ENCODE assay signal across 1 cellular context in the genomic region with DNA sequence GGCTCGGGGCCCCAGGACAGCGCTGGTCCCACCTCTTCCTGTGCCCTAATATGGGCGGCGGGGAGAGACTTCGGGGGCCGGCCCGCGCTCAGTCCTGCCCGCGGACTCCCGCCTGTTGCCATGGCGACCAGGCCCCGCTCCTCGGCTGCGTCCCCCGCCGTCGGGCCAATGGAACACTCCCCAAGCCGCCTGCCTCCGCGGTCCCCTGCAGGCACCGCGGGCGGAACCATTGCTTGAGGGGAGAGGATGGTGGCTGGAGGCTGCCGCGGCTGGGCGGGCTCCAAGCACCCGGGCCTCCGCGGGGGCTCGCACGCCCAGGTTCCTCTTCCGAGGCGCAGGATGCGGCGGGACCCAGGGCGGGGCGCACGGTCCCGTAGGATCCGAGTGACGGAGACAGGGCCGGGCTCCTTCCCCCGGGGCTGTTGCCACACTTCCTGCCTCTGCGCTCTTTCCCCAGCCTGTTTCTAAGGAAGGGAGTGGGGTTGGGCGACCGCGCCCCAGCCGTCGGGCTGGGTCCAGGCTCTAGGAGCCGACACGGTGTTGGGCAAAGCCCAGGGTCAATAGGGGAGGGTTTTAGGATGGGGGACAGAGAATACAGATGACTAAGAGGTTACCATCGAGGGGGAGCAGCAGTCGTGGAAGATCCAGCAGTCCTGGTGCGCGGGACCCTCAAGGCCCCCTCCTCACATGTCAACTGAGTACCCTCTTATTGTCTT.
TF ChIP-seq lines count a peak whose summit lies in the region.

No MANE protein-coding gene starts in this region.

TF ChIP-seq in HepG2, 621 proteins besides CTCF, POLR2A, EP300 and RAD21 (continued from another document and continues in another):
- TF ChIP-seq, protein P1, sequence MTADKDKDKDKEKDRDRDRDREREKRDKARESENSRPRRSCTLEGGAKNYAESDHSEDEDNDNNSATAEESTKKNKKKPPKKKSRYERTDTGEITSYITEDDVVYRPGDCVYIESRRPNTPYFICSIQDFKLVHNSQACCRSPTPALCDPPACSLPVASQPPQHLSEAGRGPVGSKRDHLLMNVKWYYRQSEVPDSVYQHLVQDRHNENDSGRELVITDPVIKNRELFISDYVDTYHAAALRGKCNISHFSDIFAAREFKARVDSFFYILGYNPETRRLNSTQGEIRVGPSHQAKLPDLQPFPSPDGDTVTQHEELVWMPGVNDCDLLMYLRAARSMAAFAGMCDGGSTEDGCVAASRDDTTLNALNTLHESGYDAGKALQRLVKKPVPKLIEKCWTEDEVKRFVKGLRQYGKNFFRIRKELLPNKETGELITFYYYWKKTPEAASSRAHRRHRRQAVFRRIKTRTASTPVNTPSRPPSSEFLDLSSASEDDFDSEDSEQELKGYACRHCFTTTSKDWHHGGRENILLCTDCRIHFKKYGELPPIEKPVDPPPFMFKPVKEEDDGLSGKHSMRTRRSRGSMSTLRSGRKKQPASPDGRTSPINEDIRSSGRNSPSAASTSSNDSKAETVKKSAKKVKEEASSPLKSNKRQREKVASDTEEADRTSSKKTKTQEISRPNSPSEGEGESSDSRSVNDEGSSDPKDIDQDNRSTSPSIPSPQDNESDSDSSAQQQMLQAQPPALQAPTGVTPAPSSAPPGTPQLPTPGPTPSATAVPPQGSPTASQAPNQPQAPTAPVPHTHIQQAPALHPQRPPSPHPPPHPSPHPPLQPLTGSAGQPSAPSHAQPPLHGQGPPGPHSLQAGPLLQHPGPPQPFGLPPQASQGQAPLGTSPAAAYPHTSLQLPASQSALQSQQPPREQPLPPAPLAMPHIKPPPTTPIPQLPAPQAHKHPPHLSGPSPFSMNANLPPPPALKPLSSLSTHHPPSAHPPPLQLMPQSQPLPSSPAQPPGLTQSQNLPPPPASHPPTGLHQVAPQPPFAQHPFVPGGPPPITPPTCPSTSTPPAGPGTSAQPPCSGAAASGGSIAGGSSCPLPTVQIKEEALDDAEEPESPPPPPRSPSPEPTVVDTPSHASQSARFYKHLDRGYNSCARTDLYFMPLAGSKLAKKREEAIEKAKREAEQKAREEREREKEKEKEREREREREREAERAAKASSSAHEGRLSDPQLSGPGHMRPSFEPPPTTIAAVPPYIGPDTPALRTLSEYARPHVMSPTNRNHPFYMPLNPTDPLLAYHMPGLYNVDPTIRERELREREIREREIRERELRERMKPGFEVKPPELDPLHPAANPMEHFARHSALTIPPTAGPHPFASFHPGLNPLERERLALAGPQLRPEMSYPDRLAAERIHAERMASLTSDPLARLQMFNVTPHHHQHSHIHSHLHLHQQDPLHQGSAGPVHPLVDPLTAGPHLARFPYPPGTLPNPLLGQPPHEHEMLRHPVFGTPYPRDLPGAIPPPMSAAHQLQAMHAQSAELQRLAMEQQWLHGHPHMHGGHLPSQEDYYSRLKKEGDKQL (CRISPR knock-in tag; IDR thresholded peaks at IDR 0.05; ENCODE audit: low read depth), result no peak
- TF ChIP-seq FOXK2 (IDR thresholded peaks at IDR 0.05), result peak; percentile 87
- TF ChIP-seq, protein P2, sequence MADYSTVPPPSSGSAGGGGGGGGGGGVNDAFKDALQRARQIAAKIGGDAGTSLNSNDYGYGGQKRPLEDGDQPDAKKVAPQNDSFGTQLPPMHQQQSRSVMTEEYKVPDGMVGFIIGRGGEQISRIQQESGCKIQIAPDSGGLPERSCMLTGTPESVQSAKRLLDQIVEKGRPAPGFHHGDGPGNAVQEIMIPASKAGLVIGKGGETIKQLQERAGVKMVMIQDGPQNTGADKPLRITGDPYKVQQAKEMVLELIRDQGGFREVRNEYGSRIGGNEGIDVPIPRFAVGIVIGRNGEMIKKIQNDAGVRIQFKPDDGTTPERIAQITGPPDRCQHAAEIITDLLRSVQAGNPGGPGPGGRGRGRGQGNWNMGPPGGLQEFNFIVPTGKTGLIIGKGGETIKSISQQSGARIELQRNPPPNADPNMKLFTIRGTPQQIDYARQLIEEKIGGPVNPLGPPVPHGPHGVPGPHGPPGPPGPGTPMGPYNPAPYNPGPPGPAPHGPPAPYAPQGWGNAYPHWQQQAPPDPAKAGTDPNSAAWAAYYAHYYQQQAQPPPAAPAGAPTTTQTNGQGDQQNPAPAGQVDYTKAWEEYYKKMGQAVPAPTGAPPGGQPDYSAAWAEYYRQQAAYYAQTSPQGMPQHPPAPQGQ (CRISPR knock-in tag; IDR thresholded peaks at IDR 0.05; ENCODE audit: borderline replicate concordance), result no peak
- TF ChIP-seq ZNF781 (CRISPR knock-in tag; IDR thresholded peaks at IDR 0.05; ENCODE audit: borderline replicate concordance, not compliant biosample characterization), result no peak
- peak; percentile 45; the same call in 1 of the 2 replicates for TF ChIP-seq HIVEP1 (CRISPR knock-in tag; IDR thresholded peaks at IDR 0.05)
- peak; percentile 34; the same call in 1 of the 2 replicates for TF ChIP-seq ATF7 (IDR thresholded peaks at IDR 0.05)
- no peak for TF ChIP-seq ATF7 (CRISPR knock-in tag; IDR thresholded peaks at IDR 0.05)
- TF ChIP-seq SYNCRIP (IDR thresholded peaks at IDR 0.05; ENCODE audit: insufficient read depth, low read depth, low read length), result no peak
- no peak for TF ChIP-seq ZMYM4 (CRISPR knock-in tag; IDR thresholded peaks at IDR 0.05)
- TF ChIP-seq, protein P3, sequence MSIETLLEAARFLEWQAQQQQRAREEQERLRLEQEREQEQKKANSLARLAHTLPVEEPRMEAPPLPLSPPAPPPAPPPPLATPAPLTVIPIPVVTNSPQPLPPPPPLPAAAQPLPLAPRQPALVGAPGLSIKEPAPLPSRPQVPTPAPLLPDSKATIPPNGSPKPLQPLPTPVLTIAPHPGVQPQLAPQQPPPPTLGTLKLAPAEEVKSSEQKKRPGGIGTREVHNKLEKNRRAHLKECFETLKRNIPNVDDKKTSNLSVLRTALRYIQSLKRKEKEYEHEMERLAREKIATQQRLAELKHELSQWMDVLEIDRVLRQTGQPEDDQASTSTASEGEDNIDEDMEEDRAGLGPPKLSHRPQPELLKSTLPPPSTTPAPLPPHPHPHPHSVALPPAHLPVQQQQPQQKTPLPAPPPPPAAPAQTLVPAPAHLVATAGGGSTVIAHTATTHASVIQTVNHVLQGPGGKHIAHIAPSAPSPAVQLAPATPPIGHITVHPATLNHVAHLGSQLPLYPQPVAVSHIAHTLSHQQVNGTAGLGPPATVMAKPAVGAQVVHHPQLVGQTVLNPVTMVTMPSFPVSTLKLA (IDR thresholded peaks at IDR 0.05), result no peak
- TF ChIP-seq, protein P4, sequence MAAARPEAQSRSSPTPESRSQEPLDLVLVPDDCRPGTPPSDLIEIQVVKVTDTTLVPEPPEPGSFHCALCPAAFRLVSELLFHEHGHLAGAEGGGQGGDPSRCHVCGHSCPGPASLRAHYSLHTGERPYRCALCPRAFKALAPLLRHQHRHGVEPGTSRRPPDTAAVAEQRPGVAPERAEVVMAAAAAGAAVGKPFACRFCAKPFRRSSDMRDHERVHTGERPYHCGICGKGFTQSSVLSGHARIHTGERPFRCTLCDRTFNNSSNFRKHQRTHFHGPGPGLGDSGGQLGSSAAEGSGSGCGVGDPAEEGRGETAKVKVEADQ (CRISPR knock-in tag; IDR thresholded peaks at IDR 0.05; ENCODE audit: borderline replicate concordance), result no peak
- peak; percentile 100 for TF ChIP-seq ZBTB8A (CRISPR knock-in tag; IDR thresholded peaks at IDR 0.05; ENCODE audit: borderline replicate concordance, low read depth)
- TF ChIP-seq ZNF143 (CRISPR knock-in tag; IDR thresholded peaks at IDR 0.05), result no peak
- TF ChIP-seq TERF1 (CRISPR knock-in tag; IDR thresholded peaks at IDR 0.05), result no peak
- TF ChIP-seq NFYC (CRISPR knock-in tag; IDR thresholded peaks at IDR 0.05), result peak; percentile 47; the same call in 1 of the 2 replicates
- peak; percentile 38; the same call in 1 of the 2 replicates for TF ChIP-seq SOX5 (CRISPR knock-in tag; IDR thresholded peaks at IDR 0.05; ENCODE audit: borderline replicate concordance)
- TF ChIP-seq, protein P5, sequence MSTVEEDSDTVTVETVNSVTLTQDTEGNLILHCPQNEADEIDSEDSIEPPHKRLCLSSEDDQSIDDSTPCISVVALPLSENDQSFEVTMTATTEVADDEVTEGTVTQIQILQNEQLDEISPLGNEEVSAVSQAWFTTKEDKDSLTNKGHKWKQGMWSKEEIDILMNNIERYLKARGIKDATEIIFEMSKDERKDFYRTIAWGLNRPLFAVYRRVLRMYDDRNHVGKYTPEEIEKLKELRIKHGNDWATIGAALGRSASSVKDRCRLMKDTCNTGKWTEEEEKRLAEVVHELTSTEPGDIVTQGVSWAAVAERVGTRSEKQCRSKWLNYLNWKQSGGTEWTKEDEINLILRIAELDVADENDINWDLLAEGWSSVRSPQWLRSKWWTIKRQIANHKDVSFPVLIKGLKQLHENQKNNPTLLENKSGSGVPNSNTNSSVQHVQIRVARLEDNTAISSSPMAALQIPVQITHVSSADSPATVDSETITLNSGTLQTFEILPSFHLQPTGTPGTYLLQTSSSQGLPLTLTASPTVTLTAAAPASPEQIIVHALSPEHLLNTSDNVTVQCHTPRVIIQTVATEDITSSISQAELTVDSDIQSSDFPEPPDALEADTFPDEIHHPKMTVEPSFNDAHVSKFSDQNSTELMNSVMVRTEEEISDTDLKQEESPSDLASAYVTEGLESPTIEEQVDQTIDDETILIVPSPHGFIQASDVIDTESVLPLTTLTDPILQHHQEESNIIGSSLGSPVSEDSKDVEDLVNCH (CRISPR knock-in tag; IDR thresholded peaks at IDR 0.05), result no peak
- TF ChIP-seq ZNF776 (CRISPR knock-in tag; IDR thresholded peaks at IDR 0.05), result no peak; the same call in 1 of the 2 replicates
- TF ChIP-seq CEBPG (CRISPR knock-in tag; IDR thresholded peaks at IDR 0.05), result peak; percentile 65
- no peak for TF ChIP-seq KDM3A (CRISPR knock-in tag; IDR thresholded peaks at IDR 0.05; ENCODE audit: low read depth)
- TF ChIP-seq XRCC5 (optimal IDR thresholded peaks at IDR 0.05; ENCODE audit: low read length), result peak; percentile 72
- TF ChIP-seq FOSL2 (CRISPR knock-in tag; IDR thresholded peaks at IDR 0.05), result no peak
- no peak for TF ChIP-seq ZNF652 (CRISPR knock-in tag; IDR thresholded peaks at IDR 0.05; ENCODE audit: borderline replicate concordance, low read depth)
- no peak for TF ChIP-seq ZNF468 (CRISPR knock-in tag; IDR thresholded peaks at IDR 0.05)
- peak; percentile 32; the same call in 1 of the 2 replicates for TF ChIP-seq ZNF205 (CRISPR knock-in tag; IDR thresholded peaks at IDR 0.05)
- TF ChIP-seq IKZF1 (IDR thresholded peaks at IDR 0.05), result no peak
- TF ChIP-seq SNAI1 (CRISPR knock-in tag; IDR thresholded peaks at IDR 0.05; ENCODE audit: borderline replicate concordance), result no peak
- TF ChIP-seq HMGXB4 (CRISPR knock-in tag; IDR thresholded peaks at IDR 0.05; ENCODE audit: borderline replicate concordance in 1 of 2, low read depth in 1 of 2), result peak in 1 of 2 experiments; percentile 55; a peak in 1 of 4 replicates
- TF ChIP-seq ZNF703 (CRISPR knock-in tag; IDR thresholded peaks at IDR 0.05; ENCODE audit: borderline replicate concordance), result no peak
- no peak for TF ChIP-seq RNF219 (CRISPR knock-in tag; IDR thresholded peaks at IDR 0.05)
- no peak for TF ChIP-seq ZNF567 (CRISPR knock-in tag; IDR thresholded peaks at IDR 0.05; ENCODE audit: borderline replicate concordance)
- TF ChIP-seq CBX1 (IDR thresholded peaks at IDR 0.05; ENCODE audit: low read depth), result no peak
- TF ChIP-seq, protein P6, sequence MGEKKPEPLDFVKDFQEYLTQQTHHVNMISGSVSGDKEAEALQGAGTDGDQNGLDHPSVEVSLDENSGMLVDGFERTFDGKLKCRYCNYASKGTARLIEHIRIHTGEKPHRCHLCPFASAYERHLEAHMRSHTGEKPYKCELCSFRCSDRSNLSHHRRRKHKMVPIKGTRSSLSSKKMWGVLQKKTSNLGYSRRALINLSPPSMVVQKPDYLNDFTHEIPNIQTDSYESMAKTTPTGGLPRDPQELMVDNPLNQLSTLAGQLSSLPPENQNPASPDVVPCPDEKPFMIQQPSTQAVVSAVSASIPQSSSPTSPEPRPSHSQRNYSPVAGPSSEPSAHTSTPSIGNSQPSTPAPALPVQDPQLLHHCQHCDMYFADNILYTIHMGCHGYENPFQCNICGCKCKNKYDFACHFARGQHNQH (CRISPR knock-in tag; IDR thresholded peaks at IDR 0.05), result 0 out of 2 replicates have a peak, but pooled peaks have one; percentile 14
- peak; percentile 50 for TF ChIP-seq AGO2 (optimal IDR thresholded peaks at IDR 0.05; ENCODE audit: low read depth, low read length)
- peak; percentile 27; the same call in 1 of the 2 replicates for TF ChIP-seq RARA (CRISPR knock-in tag; IDR thresholded peaks at IDR 0.05)
- peak; percentile 55; the same call in 1 of the 2 replicates for TF ChIP-seq ERF (CRISPR knock-in tag; IDR thresholded peaks at IDR 0.05)
- TF ChIP-seq TOE1 (CRISPR knock-in tag; IDR thresholded peaks at IDR 0.05), result no peak
- no peak for TF ChIP-seq ZNF230 (CRISPR knock-in tag; IDR thresholded peaks at IDR 0.05)
- TF ChIP-seq ZNF746 (CRISPR knock-in tag; IDR thresholded peaks at IDR 0.05), result peak; percentile 11; the same call in 1 of the 2 replicates
